In the genomic region with DNA sequence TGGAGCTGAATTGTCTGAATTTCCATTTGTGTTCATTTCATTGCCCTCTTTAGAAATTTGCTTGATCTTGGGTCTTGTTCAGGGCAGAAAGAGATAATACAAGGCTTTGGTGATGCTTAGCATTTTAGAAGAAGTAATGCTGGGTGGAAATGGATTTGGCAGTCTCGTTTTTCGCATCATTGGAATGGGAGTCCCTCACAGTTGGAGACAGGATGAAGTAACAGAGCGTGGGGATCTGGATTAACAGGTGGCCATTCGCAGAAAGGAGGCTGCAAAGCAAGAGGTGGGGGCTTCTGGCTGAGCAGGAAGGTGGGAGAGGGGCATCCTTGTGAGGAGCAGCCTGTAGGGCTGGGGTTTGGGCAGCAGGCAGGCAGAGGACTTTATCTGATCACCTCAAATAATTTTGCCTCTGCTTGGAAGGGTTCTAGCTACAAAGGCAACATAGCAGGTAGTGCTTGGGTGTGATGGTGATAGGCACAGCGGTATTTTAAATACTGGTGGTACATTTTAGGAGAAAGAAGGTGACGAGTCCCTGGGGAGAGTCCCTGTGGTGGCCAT, we compare ENCODE assay signal across 10 cellular contexts. TPM values are rescaled to one million over a fixed set of nuclear protein-coding genes. Genes with fewer than 3 reads are reported as not detected.
DNase-seq lines count a peak whose midpoint lies in the region; ATAC-seq and TF ChIP-seq lines count a peak whose summit lies in the region.
"Had no signal": no experiment of that assay in that cellular context is flagged by ENCODE, and none has a peak within 500 bp of the region (broad histone marks: within the 10 kb centered on the region; RNA-seq: fewer than 3 reads in every experiment).

No MANE protein-coding gene starts in this region.

- H2BK5ac ChIP-seq in mesendoderm (ENCODE audit: low read length), result no peak overlapping the region

- no peak overlapping the region for H2AK5ac ChIP-seq in mesendoderm (ENCODE audit: low read length)

- TF ChIP-seq CTCF in HEK293 (tag by site-specific recombination; IDR thresholded peaks at IDR 0.05), result no peak

- no peaks in the 10 kb centered on the region for H3K36me3 ChIP-seq in BLaER1 treated with 17β-estradiol and CSF1 and Interleukin-3, amounts not matched to agents 10 nM and 100 nM
- no peaks in the 10 kb centered on the region for H3K36me3 ChIP-seq in HEK293 (ENCODE audit: control insufficient read depth in 2 of 2, insufficient read depth in 1 of 2, low read length in 2 of 2)
- no peaks in the 10 kb centered on the region for H3K36me3 ChIP-seq in mesendoderm (ENCODE audit: control insufficient read depth, insufficient read depth, low read length)

- no CpG with 5 or more reads among the region's 6 CpGs for WGBS in mesendoderm (ENCODE audit: extremely low coverage, insufficient coverage, low lambda C conversion rate)

- DNase-seq in mesendoderm, result no peak
- no peak for DNase-seq in cerebellar cortex (ENCODE audit: low spot score)
- DNase-seq in superior temporal gyrus (ENCODE audit: extremely low spot score), result no peak
- DNase-seq: NCI-H2171, SHP77 had no signal

- no peaks in the 10 kb centered on the region for H3K9me3 Mint-ChIP-seq in activated T-helper 17 cell treated with anti-CD3 and anti-CD28 coated beads, Interleukin-2, amount 50 U/mL, for 72 hours

- peaks cover 0 to 43% (median 10%) of the 10 kb centered on the region in 11 experiments; a peak in 11 of 22 replicates for H4K20me1 ChIP-seq in BLaER1 treated with 17β-estradiol and CSF1 and Interleukin-3, amounts not matched to agents 10 nM and 100 nM

- no peak overlapping the region for H3K56ac ChIP-seq in mesendoderm (ENCODE audit: low read length)

- H4K5ac ChIP-seq in mesendoderm (ENCODE audit: low read length), result no peak overlapping the region

- no peak overlapping the region for H2BK120ac ChIP-seq in mesendoderm (ENCODE audit: low read depth, low read length)

- no peaks in the 10 kb centered on the region for H3K27me3 Mint-ChIP-seq in activated T-helper 17 cell treated with anti-CD3 and anti-CD28 coated beads, Interleukin-2, amount 50 U/mL, for 72 hours

- H3K4me1 ChIP-seq in BLaER1 treated with 17β-estradiol and CSF1 and Interleukin-3, amounts not matched to agents 10 nM and 100 nM, result peaks cover 63 to 72% (median 68%) of the 10 kb centered on the region in 10 experiments
- H3K4me1 ChIP-seq in HEK293 (ENCODE audit: control insufficient read depth, insufficient read depth, low read length) (peaks cover 18% of the 10 kb centered on the region), mesendoderm (ENCODE audit: control insufficient read depth, low read depth, low read length) (peaks cover 16% of the 10 kb centered on the region)

- H3K27me3 ChIP-seq in BLaER1 treated with 17β-estradiol and CSF1 and Interleukin-3, amounts not matched to agents 10 nM and 100 nM, result no peaks in the 10 kb centered on the region
- no peaks in the 10 kb centered on the region for H3K27me3 ChIP-seq in mesendoderm (ENCODE audit: insufficient read depth, low read length, poor library complexity)

- H2BK15ac ChIP-seq in mesendoderm (replicated peaks; ENCODE audit: low read depth), result no peak overlapping the region

- ATAC-seq in activated T-helper 17 cell treated with anti-CD3 and anti-CD28 coated beads, Interleukin-2, amount 50 U/mL, for 72 hours (replicated peaks), result peak; percentile 68
- ATAC-seq in GM18861 (IDR thresholded peaks at IDR 0.05; ENCODE audit: unreplicated experiment) (no peak), HG02588 (IDR thresholded peaks at IDR 0.05; ENCODE audit: unreplicated experiment) (no peak)

- H4K8ac ChIP-seq in mesendoderm (ENCODE audit: low read depth, low read length), result no peak overlapping the region

- POLR2A ChIA-PET in HEK293 (lab: Yijun Ruan, JAX), result no interaction called here

- H3K4ac ChIP-seq in mesendoderm (ENCODE audit: low read depth, low read length), result no peak overlapping the region

- H3K27ac ChIP-seq in BLaER1 treated with 17β-estradiol and CSF1 and Interleukin-3, amounts not matched to agents 10 nM and 100 nM, result peak overlapping the region in 10 of 11 experiments; percentile 41 to 85 (median 74); a peak in 17 of 22 replicates
- H3K27ac ChIP-seq in HEK293 (ENCODE audit: extremely low read depth, low read depth, low read length), result no peak overlapping the region
- H3K27ac ChIP-seq in mesendoderm (ENCODE audit: low read depth, low read length), result peak overlapping the region; percentile 9

- CTCF ChIA-PET in HEK293 (lab: Yijun Ruan, JAX), result interaction anchor here (0.8 to 1.3 kb wide), 5 partner anchors 8 to 235 kb away, joined by 3 to 5 read pairs (median 3); no protein-coding TSS in a partner anchor

- peak overlapping the region; percentile 71 to 89 (median 82) for H3K4me2 ChIP-seq in BLaER1 treated with 17β-estradiol and CSF1 and Interleukin-3, amounts not matched to agents 10 nM and 100 nM
- H3K4me2 ChIP-seq in mesendoderm (ENCODE audit: low read length), result no peak overlapping the region

- H3K23ac ChIP-seq in mesendoderm (ENCODE audit: low read length), result no peak overlapping the region

- peaks cover 71% of the 10 kb centered on the region for H3K4me1 Mint-ChIP-seq in activated T-helper 17 cell treated with anti-CD3 and anti-CD28 coated beads, Interleukin-2, amount 50 U/mL, for 72 hours

- peak overlapping the region in 6 of 11 experiments; percentile 18 to 74 (median 62); a peak in 9 of 22 replicates for H3K9ac ChIP-seq in BLaER1 treated with 17β-estradiol and CSF1 and Interleukin-3, amounts not matched to agents 10 nM and 100 nM
- no peak overlapping the region for H3K9ac ChIP-seq in mesendoderm (ENCODE audit: low read length)

- H3K79me2 ChIP-seq in mesendoderm (ENCODE audit: control insufficient read depth, insufficient read depth, low read length), result peaks cover 73% of the 10 kb centered on the region

- no peak overlapping the region for H3K18ac ChIP-seq in mesendoderm (ENCODE audit: low read length)

- H3K4me3 ChIP-seq in BLaER1 treated with 17β-estradiol and CSF1 and Interleukin-3, amounts not matched to agents 10 nM and 100 nM, result peak overlapping the region in 3 of 10 experiments; percentile 21 to 38 (median 33); a peak in 1 of 20 replicates
- H3K4me3 ChIP-seq in HEK293 (ENCODE audit: low read depth, low read length) (no peak overlapping the region), mesendoderm (ENCODE audit: low read length) (no peak overlapping the region)

- H3K4me3 Mint-ChIP-seq in activated T-helper 17 cell treated with anti-CD3 and anti-CD28 coated beads, Interleukin-2, amount 50 U/mL, for 72 hours, result peak overlapping the region; percentile 75

- H3K27ac Mint-ChIP-seq in activated T-helper 17 cell treated with anti-CD3 and anti-CD28 coated beads, Interleukin-2, amount 50 U/mL, for 72 hours, result peak overlapping the region; percentile 95

- no peaks in the 10 kb centered on the region for H3K9me3 ChIP-seq in BLaER1 treated with 17β-estradiol and CSF1 and Interleukin-3, amounts not matched to agents 10 nM and 100 nM (replicated peaks in 1 of 11)
- H3K9me3 ChIP-seq in HEK293 (ENCODE audit: control insufficient read depth, insufficient read depth, low read depth, low read length), result no peaks in the 10 kb centered on the region

- peaks cover 17% of the 10 kb centered on the region for H3K36me3 Mint-ChIP-seq in activated T-helper 17 cell treated with anti-CD3 and anti-CD28 coated beads, Interleukin-2, amount 50 U/mL, for 72 hours (ENCODE audit: low read depth)

- peaks cover 39% of the 10 kb centered on the region for H3K79me1 ChIP-seq in mesendoderm (ENCODE audit: low read length)

TF ChIP-seq in HEK293, 187 proteins besides CTCF, POLR2A, EP300 and RAD21 (continues in another document):
- TF ChIP-seq ZNF10 (tag by site-specific recombination; IDR thresholded peaks at IDR 0.05), result peak; percentile 12; the same call in 1 of the 2 replicates
- peak; percentile 69; the same call in 1 of the 2 replicates for TF ChIP-seq GLIS1 (tag by site-specific recombination; IDR thresholded peaks at IDR 0.05)
- peak; percentile 80 for TF ChIP-seq ZIC2 (tag by site-specific recombination; IDR thresholded peaks at IDR 0.05)
- no peak for TF ChIP-seq ZNF354C (tag by site-specific recombination; IDR thresholded peaks at IDR 0.05; ENCODE audit: borderline replicate concordance, low read depth)
- TF ChIP-seq ZBTB17 (tag by site-specific recombination; IDR thresholded peaks at IDR 0.05), result peak; percentile 60; the same call in 1 of the 2 replicates
- peak; percentile 95 for TF ChIP-seq MZF1 (tag by site-specific recombination; IDR thresholded peaks at IDR 0.05; ENCODE audit: borderline replicate concordance)
- TF ChIP-seq ZNF416 (tag by site-specific recombination; IDR thresholded peaks at IDR 0.05), result no peak
- TF ChIP-seq ZNF449 (tag by site-specific recombination; IDR thresholded peaks at IDR 0.05), result no peak
- 0 out of 2 replicates have a peak, but pooled peaks have one; percentile 39 for TF ChIP-seq HIC1 (tag by site-specific recombination; IDR thresholded peaks at IDR 0.05)
- peak; percentile 92 for TF ChIP-seq SCRT2 (tag by site-specific recombination; IDR thresholded peaks at IDR 0.05)

RNA-seq across cellular contexts. Expression of gene KSR1, which starts 17.0 kb away (rescaled TPM):
- 10 to 100 TPM; 46.1 to 52.6 TPM for total RNA-seq in activated T-helper 17 cell treated with anti-CD3 and anti-CD28 coated beads, Interleukin-2, amount 50 U/mL, for 72 hours
- 36.6 TPM for polyA plus RNA-seq in mesendoderm (2013, experiment 1 of 2)
- polyA plus RNA-seq in mesendoderm (2013, experiment 2 of 2), result 34.5 TPM
